11 cellular contexts compared by ENCODE assay signal in the genomic region with DNA sequence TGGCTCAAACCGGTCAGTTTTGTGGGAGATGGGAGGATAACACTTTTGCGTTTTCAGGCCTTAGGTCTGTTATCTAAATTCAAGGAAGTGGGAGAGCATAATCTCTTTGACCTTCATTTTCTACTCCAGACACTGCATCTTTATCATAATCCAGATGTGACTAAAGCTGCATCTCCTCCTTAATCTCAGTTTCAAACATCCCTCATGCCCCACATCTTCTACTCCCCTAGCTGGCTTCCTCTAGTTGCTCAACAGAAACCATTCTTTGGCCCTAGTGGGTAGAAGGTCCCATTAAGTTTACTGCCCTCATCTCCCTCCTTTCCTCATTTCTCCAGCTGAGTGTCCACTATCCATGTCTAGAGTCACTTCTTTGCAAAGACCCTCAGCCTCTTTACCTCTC.
"Had no signal": no experiment of that assay in that cellular context is flagged by ENCODE, and none has a peak within 500 bp of the region (broad histone marks: within the 10 kb centered on the region; RNA-seq: fewer than 3 reads in every experiment).

No MANE protein-coding gene starts in this region.

- H3K4me3 Mint-ChIP-seq: activated naive CD4-positive, alpha-beta T cell treated with anti-CD3 and anti-CD28 coated beads, Interleukin-2, amount 10 ng/mL, durations not matched to agents 7 days and 5 days; endodermal cell; immature natural killer cell; neural crest cell had no signal

- H3K9me3 Mint-ChIP-seq: activated naive CD4-positive, alpha-beta T cell treated with anti-CD3 and anti-CD28 coated beads, Interleukin-2, amount 10 ng/mL, durations not matched to agents 7 days and 5 days; endodermal cell; immature natural killer cell; neural crest cell had no signal

- H3K36me3 Mint-ChIP-seq: activated naive CD4-positive, alpha-beta T cell treated with anti-CD3 and anti-CD28 coated beads, Interleukin-2, amount 10 ng/mL, durations not matched to agents 7 days and 5 days; immature natural killer cell had no signal

- H3K27ac Mint-ChIP-seq: endodermal cell, immature natural killer cell had no signal

- DNase-seq: activated CD4-positive, alpha-beta T cell treated with anti-CD3 and anti-CD28 coated beads for 1 hour; activated CD4-positive, alpha-beta T cell treated with anti-CD3 and anti-CD28 coated beads, Interleukin-2, amount 50 U/mL, for 4 hours; activated naive CD4-positive, alpha-beta T cell treated with anti-CD3 and anti-CD28 coated beads, Interleukin-2, amount 10 ng/mL, durations not matched to agents 7 days and 5 days; dorsolateral prefrontal cortex; endodermal cell; immature natural killer cell; retina; stimulated activated CD4-positive, alpha-beta T cell treated with anti-CD3 and anti-CD28 coated beads, Interleukin-2, amount 100 ng/mL, for 48 hours; stimulated activated naive CD4-positive, alpha-beta T cell treated with Interleukin-2 at 50 U/mL for 16 hours; T-helper 2 cell had no signal

- H3K4me1 Mint-ChIP-seq: immature natural killer cell had no signal
